ENCODE assay signal across 15 cellular contexts in genomic region chr4:150976478-150977118, GRCh38. TPM values are rescaled to one million over a fixed set of nuclear protein-coding genes. Genes with fewer than 3 reads are reported as not detected.
A peak's percentile ranks its signal among the peaks of the same experiment; 100 is the strongest.
DNase-seq lines count a peak whose midpoint lies in the region; ATAC-seq and TF ChIP-seq lines count a peak whose summit lies in the region.
"Had no signal": no experiment of that assay in that cellular context is flagged by ENCODE, and none has a peak within 500 bp of the region (broad histone marks: within the 10 kb centered on the region; RNA-seq: fewer than 3 reads in every experiment).

No MANE protein-coding gene starts in this region.

- POLR2A ChIA-PET in HCT116 (lab: Charles Lee), result interaction anchor here (0.7 kb wide), 1 partner anchor 240 kb away, joined by 3 read pairs; no protein-coding TSS in a partner anchor
- POLR2A ChIA-PET in OCI-LY7 (lab: Charles Lee), result interaction anchor here (0.7 kb wide), 2 partner anchors 37 to 109 kb away, joined by 3 read pairs; no protein-coding TSS in a partner anchor

- H3K4me2 ChIP-seq in HCT116 (ENCODE audit: low read length) (no peak overlapping the region), OCI-LY7 (ENCODE audit: low read length) (no peak overlapping the region)

- H3K9me2 ChIP-seq in HCT116 (ENCODE audit: insufficient read depth), result no peaks in the 10 kb centered on the region
- no peaks in the 10 kb centered on the region for H3K9me2 ChIP-seq in OCI-LY7 (ENCODE audit: insufficient read depth, low read length)

- no peak for TF ChIP-seq RAD21 in HCT116 (IDR thresholded peaks at IDR 0.05; ENCODE audit: low read depth)

- no peaks in the 10 kb centered on the region for H3K4me1 ChIP-seq in HCT116 (ENCODE audit: control insufficient read depth in 1 of 2, insufficient read depth in 2 of 2, low read length in 2 of 2)
- peaks cover 13% of the 10 kb centered on the region for H3K4me1 ChIP-seq in OCI-LY7 (ENCODE audit: insufficient read depth, low read length, poor library complexity, severe bottlenecking)

- CTCF ChIA-PET in HCT116 (lab: Charles Lee), result no interaction called here
- CTCF ChIA-PET in OCI-LY7 (lab: Charles Lee; ENCODE audit: unreplicated experiment), result no interaction called here

- intact Hi-C loops in HCT116 (cut with micrococcal nuclease), result no loop called here
- intact Hi-C loops in OCI-LY7 (cut with micrococcal nuclease; ENCODE audit: unreplicated experiment), result no loop called here

- H3K4me3 ChIP-seq in GM12864 (ENCODE audit: low read depth, low read length), result no peak overlapping the region
- H3K4me3 ChIP-seq in HCT116 (replicated peaks in 1 of 2; ENCODE audit: low read depth in 1 of 2, low read length in 2 of 2), result no peak overlapping the region
- no peak overlapping the region for H3K4me3 ChIP-seq in OCI-LY7 (ENCODE audit: low read depth, low read length, poor library complexity, severe bottlenecking)
- H3K4me3 ChIP-seq: MG63 had no signal

- BruUV-seq in HCT116 (replicated peaks; lab: Mats Ljungman, UMichigan) (no TSS peak), OCI-LY7 (replicated peaks; lab: Mats Ljungman, UMichigan) (no TSS peak)

- H2AFZ ChIP-seq in HCT116 (ENCODE audit: low read depth, low read length, poor library complexity, severe bottlenecking) (no peak overlapping the region), OCI-LY7 (ENCODE audit: low read length) (no peak overlapping the region)

- H3K9me3 ChIP-seq in HCT116 (ENCODE audit: control insufficient read depth in 1 of 2, insufficient read depth in 1 of 2, low read depth in 1 of 2, low read length in 2 of 2) (no peaks in the 10 kb centered on the region), OCI-LY7 (ENCODE audit: low read length) (no peaks in the 10 kb centered on the region)
- H3K9me3 ChIP-seq: MG63 had no signal

- H3K27ac ChIP-seq in HCT116 (ENCODE audit: low read depth, low read length) (no peak overlapping the region), OCI-LY7 (ENCODE audit: low read depth, low read length, poor library complexity, severe bottlenecking) (no peak overlapping the region)

- peaks cover 96% of the 10 kb centered on the region for H3K79me2 ChIP-seq in HCT116 (ENCODE audit: insufficient read depth, low read length)
- peaks cover 78% of the 10 kb centered on the region for H3K79me2 ChIP-seq in OCI-LY7 (ENCODE audit: insufficient read depth, low read depth, low read length)

- no peak overlapping the region for H3K9ac ChIP-seq in HCT116 (ENCODE audit: low read length)

- H3K27me3 ChIP-seq in HCT116 (ENCODE audit: insufficient read depth, low read length), result no peaks in the 10 kb centered on the region
- H3K27me3 ChIP-seq: MG63 had no signal

- H3K36me3 ChIP-seq in HCT116 (ENCODE audit: control insufficient read depth in 1 of 2, insufficient read depth in 2 of 2, low read length in 2 of 2) (no peaks in the 10 kb centered on the region), OCI-LY7 (ENCODE audit: insufficient read depth, low read length) (no peaks in the 10 kb centered on the region)
- H3K36me3 ChIP-seq: MG63 had no signal

- TF ChIP-seq CTCF in GM12864 (IDR thresholded peaks at IDR 0.05; ENCODE audit: low read depth, low read length, missing control alignments), result peak; percentile 20
- peak in 2 of 3 experiments; percentile 22; a peak in 3 of 6 replicates for TF ChIP-seq CTCF in HCT116 (IDR thresholded peaks at IDR 0.05 in 2 of 3, conservative IDR thresholded peaks at IDR 0.05 in 1 of 3; ENCODE audit: borderline replicate concordance in 1 of 3, insufficient read depth in 1 of 3, low read depth in 2 of 3, low read length in 2 of 3)
- peak; percentile 27; the same call in 1 of the 2 replicates for TF ChIP-seq CTCF in OCI-LY7 (conservative IDR thresholded peaks at IDR 0.05; ENCODE audit: low read length)

- DNase-seq in GM12864 (ENCODE audit: low read depth) (no peak), HCT116 (ENCODE audit: low read depth, low spot score) (no peak), OCI-LY7 (ENCODE audit: low spot score) (no peak), islet precursor cell (peak; percentile 64), DMS153 treated with DMSO at 0.1 percent for 48 hours (lab: John Stamatoyannopoulos, UW; ENCODE audit: unreplicated experiment) (no peak), NCI-H524 (lab: John Stamatoyannopoulos, UW) (no peak), COLO668 (lab: John Stamatoyannopoulos, UW; ENCODE audit: unreplicated experiment) (no peak)
- DNase-seq: activated CD4-positive, alpha-beta memory T cell treated with anti-CD3 and anti-CD28 coated beads, Interleukin-2, amount 10 ng/mL, durations not matched to agents 7 days and 5 days; activated naive CD4-positive, alpha-beta T cell treated with Interleukin-2 at 50 U/mL for 16 hours; Calu3; MG63; NCI-H446 treated with DMSO at 0.1 percent for 48 hours; stimulated activated CD4-positive, alpha-beta T cell treated with anti-CD3 and anti-CD28 coated beads, Interleukin-2, amount 100 ng/mL, for 48 hours; T-cell had no signal

- RAD21 ChIA-PET in HCT116 (lab: Charles Lee; ENCODE audit: low non-redundant PET in 1 of 2, low total read pairs in 2 of 2, uncharacterized antibody in 2 of 2, unreplicated experiment in 2 of 2), result no interaction called here

- H4K20me1 ChIP-seq in HCT116 (ENCODE audit: insufficient read depth) (no peaks in the 10 kb centered on the region; the same call in none of the 2 replicates), OCI-LY7 (ENCODE audit: insufficient read depth, low read length) (peaks cover 7% of the 10 kb centered on the region; the same call in 1 of the 2 replicates)

- no peak for TF ChIP-seq POLR2A in HCT116 (IDR thresholded peaks at IDR 0.05; ENCODE audit: borderline replicate concordance, extremely low read depth, insufficient read depth, insufficient read length)

- peak; percentile 87 for ATAC-seq in HCT116
- ATAC-seq: esophagus mucosa, T-cell had no signal

TF ChIP-seq in HCT116, 20 proteins besides CTCF, POLR2A, EP300 and RAD21:
- no peak for TF ChIP-seq JUND (IDR thresholded peaks at IDR 0.05)
TF ChIP-seq in HCT116: peak in this region for 0.

RNA-seq across cellular contexts. Expression of gene LRBA, which starts 38.5 kb away (rescaled TPM):
- total RNA-seq in HCT116 (2021; ENCODE audit: unreplicated experiment), result 79.8 TPM
- polyA plus RNA-seq in HCT116 (2012), result 40.1 and 40.9 TPM in 2 replicates
- 48.9 and 60.4 TPM in 2 replicates for total RNA-seq in OCI-LY7 (2014; rRNA removed; shearing (Covaris generic))
- total RNA-seq in OCI-LY7 (2022), result 63.2 and 66.7 TPM in 2 replicates
